In the genomic region with DNA sequence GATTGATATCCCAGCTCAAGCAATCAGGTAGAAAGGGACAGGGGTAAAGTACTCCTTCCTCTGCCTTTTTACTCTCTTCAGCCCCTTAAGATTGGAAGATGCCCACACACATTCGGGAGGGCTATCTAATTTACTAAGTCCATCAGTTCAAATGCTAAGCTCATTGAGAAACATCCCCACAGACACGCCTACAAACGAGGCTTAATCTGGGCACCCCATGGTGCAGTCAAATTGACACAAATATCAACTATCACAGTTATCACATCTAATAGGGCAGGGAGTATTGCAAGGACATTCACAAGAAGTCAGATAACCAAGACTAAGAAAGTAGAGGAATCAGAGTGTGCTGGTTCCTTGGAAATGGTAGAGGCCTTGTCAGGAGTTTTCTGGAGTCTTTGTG, we compare ENCODE assay signal across 11 cellular contexts.
"Had no signal": no experiment of that assay in that cellular context is flagged by ENCODE, and none has a peak within 500 bp of the region (broad histone marks: within the 10 kb centered on the region; RNA-seq: fewer than 3 reads in every experiment).

No MANE protein-coding gene starts in this region.

- FAIRE-seq: H1, H54 had no signal

- H3K9me3 ChIP-seq: HAP-1 had no signal

- H3K27ac ChIP-seq: GM23248 had no signal

- H3K9me3 Mint-ChIP-seq: GM23338, H9, HFFc6 had no signal

- H3K27ac Mint-ChIP-seq: GM23338, H9, HFFc6 had no signal

- DNase-seq: GM23248, GOT3, H7, H9, HCEC 1CT, HFFc6 had no signal

- H3K9ac ChIP-seq: GM23248 had no signal

- ATAC-seq: GM23338, HCT116 had no signal

- H3K4me3 Mint-ChIP-seq: GM23338, H9, HFFc6 had no signal

- H3K4me1 ChIP-seq: HAP-1 had no signal

- H3K36me3 ChIP-seq: HAP-1 had no signal

- H3K4me3 ChIP-seq: GM23248, GM23338, HAP-1 had no signal

- H3K4me2 ChIP-seq: GM23338 had no signal
